24 cellular contexts compared by ENCODE assay signal in genomic region chr9:117074337-117074662, GRCh38.
"Had no signal": no experiment of that assay in that cellular context is flagged by ENCODE, and none has a peak within 500 bp of the region (broad histone marks: within the 10 kb centered on the region; RNA-seq: fewer than 3 reads in every experiment).

No MANE protein-coding gene starts in this region.

- DNase-seq: activated CD4-positive, alpha-beta T cell treated with anti-CD3 and anti-CD28 coated beads, Interleukin-2, amount 10 ng/mL, durations not matched to agents 24 days and 14 days; activated CD4-positive, alpha-beta T cell treated with anti-CD3 and anti-CD28 coated beads, Interleukin-2, amount 50 U/mL, for 48 hours; activated CD8-positive, alpha-beta T cell treated with anti-CD3 and anti-CD28 coated beads, Interleukin-2, amount 10 ng/mL, durations not matched to agents 7 days and 5 days; activated gamma-delta T cell; activated naive CD4-positive, alpha-beta T cell treated with Interleukin-2 at 50 U/mL for 16 hours; activated T-cell treated with anti-CD3 and anti-CD28 coated beads, Interleukin-2, amount 50 U/mL, for 24 hours; adrenal gland; body of pancreas; MV-4-11; NCI-H1092; NCI-H1436 treated with DMSO at 0.1 percent for 48 hours; NCI-H187 treated with DMSO at 0.1 percent for 48 hours; NCI-H2227 treated with DMSO at 0.1 percent for 48 hours; NK-92 treated with Interleukin-12 subunit alpha and Interleukin-12 subunit beta, amount 100 ng/mL, for 24 hours; PC-3; Peyer's patch; RPMI8226; SHP77 treated with DMSO at 0.1 percent for 48 hours; SW 1271; T-helper 1 cell; T-helper 2 cell had no signal

- H3K9me3 ChIP-seq: adrenal gland, body of pancreas, Peyer's patch, SJSA1 had no signal

- H3K27ac ChIP-seq: adrenal gland, body of pancreas, KMS-11, Peyer's patch, SJSA1 had no signal

- H3K4me1 ChIP-seq: adrenal gland, body of pancreas, Peyer's patch, SJSA1 had no signal

- H3K4me3 ChIP-seq: adrenal gland, body of pancreas, Peyer's patch, SJSA1 had no signal

- H3K36me3 ChIP-seq: adrenal gland, Peyer's patch, SJSA1 had no signal

- H3K27me3 ChIP-seq: adrenal gland, body of pancreas, Peyer's patch, SJSA1 had no signal

- ATAC-seq: activated CD8-positive, alpha-beta T cell treated with anti-CD3 and anti-CD28 coated beads, Interleukin-2, amount 10 ng/mL, durations not matched to agents 7 days and 5 days; activated naive CD4-positive, alpha-beta T cell treated with anti-CD3 and anti-CD28 coated beads, Interleukin-2, amount 50 U/mL, for 72 hours; body of pancreas; PC-3 had no signal
